ENCODE assay signal across 17 cellular contexts in the genomic region with DNA sequence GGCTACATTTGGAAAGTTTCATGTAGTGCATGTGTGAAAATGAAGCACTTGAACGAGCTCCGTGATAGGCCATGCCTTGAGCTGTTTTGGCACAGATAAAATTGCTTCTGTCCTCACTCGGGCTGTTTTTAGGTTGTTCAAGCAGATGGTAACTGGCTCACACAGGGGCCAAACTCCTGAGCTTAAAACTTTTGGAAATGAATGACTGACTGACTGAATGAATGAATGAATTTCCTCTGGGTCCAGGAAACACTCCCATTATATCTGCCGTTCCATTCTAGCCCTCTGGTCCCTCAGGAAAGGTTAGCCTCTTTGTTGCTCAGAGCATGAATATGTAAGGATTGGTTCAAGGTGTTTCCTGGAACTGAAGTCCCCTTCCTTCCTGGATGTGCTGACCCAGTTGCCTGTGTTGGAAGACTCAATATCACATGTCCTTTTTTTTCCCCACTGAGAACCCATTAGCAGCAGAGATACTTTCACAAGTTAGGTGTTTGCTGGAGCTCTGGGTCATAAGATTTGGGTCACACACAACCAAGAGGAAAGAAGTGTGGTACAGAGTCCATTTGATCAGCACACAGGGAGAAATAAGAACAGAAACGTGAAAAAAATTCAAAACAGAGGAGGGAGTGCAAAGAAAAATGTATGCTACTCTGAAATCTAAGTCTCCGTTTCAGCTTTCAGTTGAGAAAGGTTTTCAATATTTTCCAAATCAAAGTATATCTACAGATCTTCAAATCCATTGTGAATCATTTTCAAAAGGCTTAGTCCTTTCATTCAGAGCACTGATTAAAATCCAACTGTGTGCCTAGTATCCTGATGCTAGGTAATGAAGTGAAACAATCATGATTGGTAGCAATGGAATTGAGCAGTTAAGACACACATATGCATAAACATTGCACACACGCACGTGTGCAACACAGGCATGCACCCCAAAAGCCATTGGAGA. TPM values are rescaled to one million over a fixed set of nuclear protein-coding genes. Genes with fewer than 3 reads are reported as not detected.
DNase-seq lines count a peak whose midpoint lies in the region; ATAC-seq and TF ChIP-seq lines count a peak whose summit lies in the region.
"Had no signal": no experiment of that assay in that cellular context is flagged by ENCODE, and none has a peak within 500 bp of the region (broad histone marks: within the 10 kb centered on the region; RNA-seq: fewer than 3 reads in every experiment).

No MANE protein-coding gene starts in this region.

- CTCF ChIA-PET in SK-N-SH (lab: Yijun Ruan, JAX), result interaction anchor here (3.0 kb wide), 1 partner anchor 131 kb away, joined by 12 read pairs; no protein-coding TSS in a partner anchor

- no peak for TF ChIP-seq EP300 in gastroesophageal sphincter (IDR thresholded peaks at IDR 0.05)
- TF ChIP-seq EP300 in SK-N-SH (IDR thresholded peaks at IDR 0.05; ENCODE audit: borderline replicate concordance in 1 of 2, low read depth in 1 of 2, low read length in 1 of 2), result no peak

- H3K9ac ChIP-seq in subcutaneous abdominal adipose tissue (ENCODE audit: low read length in 5 of 5) (peak overlapping the region in 1 of 5 donors; percentile 52), SK-N-SH (no peak overlapping the region)

- TF ChIP-seq RAD21 in SK-N-SH (IDR thresholded peaks at IDR 0.05; ENCODE audit: low read length), result no peak

- H3K27me3 ChIP-seq in adrenal gland (no peaks in the 10 kb centered on the region), gastroesophageal sphincter (no peaks in the 10 kb centered on the region), lung (ENCODE audit: control insufficient read depth, insufficient read depth) (no peaks in the 10 kb centered on the region), subcutaneous abdominal adipose tissue (ENCODE audit: control insufficient read depth in 5 of 5, insufficient read depth in 4 of 5, low read length in 5 of 5) (no peaks in the 10 kb centered on the region), SK-N-SH (ENCODE audit: insufficient read depth) (no peaks in the 10 kb centered on the region)
- H3K27me3 ChIP-seq: foreskin keratinocyte, Peyer's patch had no signal

- DNase-seq in adrenal gland (no peak), lung (ENCODE audit: low spot score) (no peak), midbrain (lab: John Stamatoyannopoulos, UW) (no peak), SK-N-SH (no peak)
- DNase-seq: activated CD8-positive, alpha-beta T cell treated with anti-CD3 and anti-CD28 coated beads, Interleukin-2, amount 10 ng/mL, durations not matched to agents 7 days and 5 days; activated gamma-delta T cell; effector memory CD8-positive, alpha-beta T cell; foreskin keratinocyte; NCI-H2029 treated with DMSO at 0.1 percent for 48 hours; NCI-H526; Peyer's patch; stimulated activated CD4-positive, alpha-beta T cell treated with anti-CD3 and anti-CD28 coated beads, Interleukin-2, amount 100 ng/mL, for 24 hours; SW 1271 had no signal

- no peaks in the 10 kb centered on the region for H3K36me3 ChIP-seq in adrenal gland (replicated peaks in 1 of 2)
- no peaks in the 10 kb centered on the region for H3K36me3 ChIP-seq in gastroesophageal sphincter
- H3K36me3 ChIP-seq in lung (ENCODE audit: control insufficient read depth in 2 of 2, insufficient read depth in 2 of 2, low read length in 2 of 2), result no peaks in the 10 kb centered on the region
- H3K36me3 ChIP-seq in subcutaneous abdominal adipose tissue (ENCODE audit: control insufficient read depth in 5 of 5, insufficient read depth in 5 of 5, low read length in 5 of 5), result peaks cover 0 to 5% (median 0%) of the 10 kb centered on the region in 5 donors
- H3K36me3 ChIP-seq in SK-N-SH (replicated peaks in 1 of 2; ENCODE audit: control insufficient read depth in 1 of 2, insufficient read depth in 2 of 2, low read length in 1 of 2), result peaks cover 28 to 30% of the 10 kb centered on the region in 2 experiments
- H3K36me3 ChIP-seq: Peyer's patch had no signal

- peaks cover 100% of the 10 kb centered on the region for H3K79me2 ChIP-seq in SK-N-SH (ENCODE audit: insufficient read depth)

- 59 to 63% (median 62%) methylated on average over 8 of the region's 8 CpGs for WGBS in adrenal gland, 4 donors
- WGBS in gastroesophageal sphincter (ENCODE audit: low coverage in 1 of 2), 2 donors, result 33 to 52% methylated on average over 6 to 8 of the region's 8 CpGs
- 55 to 76% methylated on average over 8 of the region's 8 CpGs for WGBS in lung, 2 donors
- 96% methylated on average over 8 of the region's 8 CpGs for WGBS in SK-N-SH (ENCODE audit: low lambda C conversion rate)

- peaks cover 38% of the 10 kb centered on the region for H3F3A ChIP-seq in SK-N-SH (replicated peaks; ENCODE audit: insufficient read depth)

- intact Hi-C loops in adrenal gland (cut with DNase I), result no loop called here

- TF ChIP-seq POLR2A in adrenal gland (IDR thresholded peaks at IDR 0.05) (no peak), gastroesophageal sphincter (IDR thresholded peaks at IDR 0.05) (no peak)

- H3K4me2 ChIP-seq in SK-N-SH, result no peak overlapping the region

- H4K20me1 ChIP-seq in SK-N-SH (ENCODE audit: insufficient read depth), result peaks cover 16% of the 10 kb centered on the region; the same call in 1 of the 2 replicates

- H3K9me3 ChIP-seq in adrenal gland (replicated peaks in 1 of 3) (no peaks in the 10 kb centered on the region), gastroesophageal sphincter (no peaks in the 10 kb centered on the region), lung (ENCODE audit: control insufficient read depth in 2 of 2, insufficient read depth in 1 of 2, low read length in 1 of 2) (no peaks in the 10 kb centered on the region), subcutaneous abdominal adipose tissue (ENCODE audit: control insufficient read depth in 5 of 5, low read length in 5 of 5) (no peaks in the 10 kb centered on the region), SK-N-SH (no peaks in the 10 kb centered on the region)
- H3K9me3 ChIP-seq: Peyer's patch had no signal

- POLR2A ChIA-PET in SK-N-SH (lab: Yijun Ruan, JAX), result no interaction called here

- H3K27ac ChIP-seq in adrenal gland, result peak overlapping the region in 3 of 5 donors; percentile 13 to 69 (median 45)
- peak overlapping the region; percentile 20 to 84 (median 81) for H3K27ac ChIP-seq in gastroesophageal sphincter
- peak overlapping the region; percentile 26 to 65 for H3K27ac ChIP-seq in lung (ENCODE audit: low read depth in 1 of 2, low read length in 1 of 2)
- H3K27ac ChIP-seq in subcutaneous abdominal adipose tissue (ENCODE audit: low read depth, low read length), result peak overlapping the region; percentile 85
- peak overlapping the region in 1 of 2 experiments; percentile 28; a peak in 2 of 4 replicates for H3K27ac ChIP-seq in SK-N-SH (ENCODE audit: low read depth in 2 of 2, low read length in 1 of 2)
- H3K27ac ChIP-seq: foreskin keratinocyte had no signal

- no peak overlapping the region for H2AFZ ChIP-seq in SK-N-SH (ENCODE audit: low read depth)

- no peaks in the 10 kb centered on the region for H3K9me2 ChIP-seq in SK-N-SH

- H3K4me1 ChIP-seq in adrenal gland (replicated peaks in 1 of 2) (peaks cover 60 to 96% of the 10 kb centered on the region in 2 donors), gastroesophageal sphincter (peaks cover 45 to 100% (median 57%) of the 10 kb centered on the region in 3 donors), lung (ENCODE audit: control insufficient read depth in 2 of 2, insufficient read depth in 2 of 2, low read length in 2 of 2) (peaks cover 27 to 48% of the 10 kb centered on the region in 2 donors), subcutaneous abdominal adipose tissue (ENCODE audit: control insufficient read depth in 5 of 5, insufficient read depth in 5 of 5, low read length in 5 of 5) (peaks cover 16 to 95% (median 79%) of the 10 kb centered on the region in 5 donors), SK-N-SH (ENCODE audit: control insufficient read depth in 1 of 2, insufficient read depth in 2 of 2, low read depth in 1 of 2, low read length in 1 of 2) (peaks cover 20 to 23% of the 10 kb centered on the region in 2 experiments; a peak in 3 of 4 replicates)
- H3K4me1 ChIP-seq: foreskin keratinocyte had no signal

- H3K4me3 ChIP-seq in adrenal gland, result no peak overlapping the region
- H3K4me3 ChIP-seq in gastroesophageal sphincter, result no peak overlapping the region
- no peak overlapping the region for H3K4me3 ChIP-seq in lung
- no peak overlapping the region for H3K4me3 ChIP-seq in subcutaneous abdominal adipose tissue (ENCODE audit: low read depth in 1 of 5, low read length in 5 of 5)
- H3K4me3 ChIP-seq in SK-N-SH (ENCODE audit: low read depth in 2 of 2, low read length in 1 of 2), result no peak overlapping the region
- H3K4me3 ChIP-seq: Peyer's patch had no signal

- ATAC-seq in gastroesophageal sphincter (peak; percentile 34), lung (ENCODE audit: insufficient read depth, low FRiP score) (no peak), GM19467 (IDR thresholded peaks at IDR 0.05; ENCODE audit: unreplicated experiment) (no peak), GM19397 (IDR thresholded peaks at IDR 0.05; ENCODE audit: unreplicated experiment) (no peak)
- ATAC-seq: activated CD8-positive, alpha-beta T cell treated with anti-CD3 and anti-CD28 coated beads, Interleukin-2, amount 10 ng/mL, durations not matched to agents 7 days and 5 days; effector memory CD8-positive, alpha-beta T cell; foreskin keratinocyte had no signal

- TF ChIP-seq CTCF in adrenal gland (IDR thresholded peaks at IDR 0.05), result no peak
- TF ChIP-seq CTCF in gastroesophageal sphincter (IDR thresholded peaks at IDR 0.05), result no peak
- TF ChIP-seq CTCF in lung (IDR thresholded peaks at IDR 0.05; ENCODE audit: control extremely low read depth, extremely low read depth), result no peak
- TF ChIP-seq CTCF in SK-N-SH (IDR thresholded peaks at IDR 0.05), result no peak

TF ChIP-seq in SK-N-SH, 30 proteins besides CTCF, POLR2A, EP300 and RAD21 (continues in another document):
- TF ChIP-seq FOXJ3 (CRISPR knock-in tag; IDR thresholded peaks at IDR 0.05) (no peak), RCOR1 (IDR thresholded peaks at IDR 0.05; ENCODE audit: low read length) (no peak)

RNA-seq across cellular contexts. Expression of gene MBNL2, which starts 18.9 kb away (rescaled TPM):
- total RNA-seq in adrenal gland (100 to 1,000 TPM; 102 to 250 (median 163) TPM), gastroesophageal sphincter (100 to 1,000 TPM; 113 to 129 (median 118) TPM), lung (100 to 1,000 TPM in 1 of 2 donors, 10 to 100 TPM in 1; 59.3 to 108 TPM)
- polyA plus RNA-seq in adrenal gland (100 to 1,000 TPM in 1 of 3 donors, 10 to 100 TPM in 2; 29.2 to 119 (median 40.2) TPM), lung (10 to 100 TPM; 13.3 to 19.3 TPM), SK-N-SH (2012; rRNA removed) (24.5 and 27.9 TPM in 2 replicates)
- 38.4 and 46.6 TPM in 2 replicates for polyA plus RNA-seq in SK-N-SH (2012; cell fraction: cytosol; rRNA removed)
- polyA plus RNA-seq in SK-N-SH (2012; cell fraction: nucleus; rRNA removed), result 21.4 and 39.6 TPM in 2 replicates
